ENCODE assay signal across 8 cellular contexts in the genomic region with DNA sequence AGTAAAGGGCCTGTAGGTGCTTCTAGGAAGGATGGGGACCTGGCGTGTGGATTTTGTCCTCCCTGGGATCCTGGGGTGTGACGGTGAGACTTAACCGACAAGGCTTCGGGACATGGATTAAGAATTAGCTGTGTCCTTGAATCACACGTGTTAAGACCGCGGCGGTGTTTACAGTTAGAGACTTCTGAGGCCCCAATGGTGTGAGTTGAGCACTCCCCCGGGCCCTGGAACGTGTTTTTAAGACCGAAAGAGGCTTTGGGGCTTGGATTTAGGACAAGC. TPM values are rescaled to one million over a fixed set of nuclear protein-coding genes. Genes with fewer than 3 reads are reported as not detected.
DNase-seq lines count a peak whose midpoint lies in the region; ATAC-seq and TF ChIP-seq lines count a peak whose summit lies in the region.

No MANE protein-coding gene starts in this region.

- H3K4me3 ChIP-seq in heart left ventricle: peak overlapping the region; percentile 54 to 97 (median 86)
- peak overlapping the region; percentile 35 for H3K4me3 ChIP-seq in lung
- peak overlapping the region; percentile 78 for H3K4me3 ChIP-seq in upper lobe of right lung

- H3K4me1 ChIP-seq in heart left ventricle (peaks cover 0 to 51% (median 13%) of the 10 kb centered on the region in 12 donors), lung (ENCODE audit: control insufficient read depth in 2 of 2, insufficient read depth in 2 of 2, low read length in 2 of 2) (peaks cover 4 to 9% of the 10 kb centered on the region in 2 donors), upper lobe of right lung (peaks cover 27% of the 10 kb centered on the region)

- peaks cover 15% of the 10 kb centered on the region for H3K36me3 Mint-ChIP-seq in brain

- H3K27ac ChIP-seq in heart left ventricle (peak overlapping the region; percentile 78 to 98 (median 95)), lung (ENCODE audit: low read depth in 1 of 2, low read length in 1 of 2) (peak overlapping the region; percentile 83 to 93), upper lobe of right lung (peak overlapping the region; percentile 91)

- no peak for TF ChIP-seq POLR2A in heart left ventricle (IDR thresholded peaks at IDR 0.05)

- H3K27me3 Mint-ChIP-seq in brain: peaks cover 10% of the 10 kb centered on the region

- H3K27me3 ChIP-seq in heart left ventricle: no peaks in the 10 kb centered on the region
- no peaks in the 10 kb centered on the region for H3K27me3 ChIP-seq in lung (ENCODE audit: control insufficient read depth, insufficient read depth)
- H3K27me3 ChIP-seq in upper lobe of right lung: no peaks in the 10 kb centered on the region

- H3K4me1 Mint-ChIP-seq in brain: peaks cover 56% of the 10 kb centered on the region

- H3K9me3 ChIP-seq in heart left ventricle: no peaks in the 10 kb centered on the region
- no peaks in the 10 kb centered on the region for H3K9me3 ChIP-seq in lung (ENCODE audit: control insufficient read depth in 2 of 2, insufficient read depth in 1 of 2, low read length in 1 of 2)
- no peaks in the 10 kb centered on the region for H3K9me3 ChIP-seq in upper lobe of right lung

- H3K36me3 ChIP-seq in heart left ventricle: peaks cover 0 to 11% (median 0%) of the 10 kb centered on the region in 9 donors
- no peaks in the 10 kb centered on the region for H3K36me3 ChIP-seq in lung (ENCODE audit: control insufficient read depth in 2 of 2, insufficient read depth in 2 of 2, low read length in 2 of 2)
- H3K36me3 ChIP-seq in upper lobe of right lung: no peaks in the 10 kb centered on the region

- no peak for DNase-seq in heart left ventricle
- DNase-seq in Right ventricle myocardium inferior (ENCODE audit: missing footprints): no peak
- no peak for DNase-seq in lung (ENCODE audit: low spot score)
- no peak for DNase-seq in upper lobe of right lung
- DNase-seq in KG1 (lab: John Stamatoyannopoulos, UW): no peak
- no peak for DNase-seq in AG08395 (ENCODE audit: low spot score)

- H3K27ac Mint-ChIP-seq in brain: peak overlapping the region; percentile 84 to 98 (median 96)

- no peak for ATAC-seq in heart left ventricle
- ATAC-seq in Right ventricle myocardium inferior: no peak
- no peak for ATAC-seq in lung (ENCODE audit: insufficient read depth, low FRiP score)
- ATAC-seq in upper lobe of right lung: no peak
- ATAC-seq in GM18909 (IDR thresholded peaks at IDR 0.05; ENCODE audit: poor library complexity, unreplicated experiment): no peak

- peaks cover 0 to 4% (median 0%) of the 10 kb centered on the region in 5 experiments for H3K9me3 Mint-ChIP-seq in brain

- intact Hi-C loops in heart left ventricle (cut with DNase I) (loop anchor here in 7 of 10 donors (1.0 to 10.0 kb wide), 7 partner anchors 43 to 124 kb away; a partner anchor contains a TSS), Right ventricle myocardium inferior (cut with DNase I) (loop anchor here (5.0 kb wide), 3 partner anchors 43 to 122 kb away; a partner anchor contains a TSS), upper lobe of right lung (cut with DNase I) (no loop called here)

- peak overlapping the region; percentile 94 to 97 (median 97) for H3K4me3 Mint-ChIP-seq in brain

- WGBS in heart left ventricle, 4 donors: 2 to 7% (median 4%) methylated on average over 5 to 11 of the region's 11 CpGs
- WGBS in lung, 2 donors: 9 to 21% methylated on average over 11 of the region's 11 CpGs

- TF ChIP-seq CTCF in heart left ventricle (IDR thresholded peaks at IDR 0.05) (no peak), brain (conservative IDR thresholded peaks at IDR 0.05) (no peak), lung (IDR thresholded peaks at IDR 0.05; ENCODE audit: control extremely low read depth, extremely low read depth) (no peak), upper lobe of right lung (IDR thresholded peaks at IDR 0.05) (no peak)

RNA-seq across cellular contexts. Expression of a gene that starts 1.3 kb away (rescaled TPM):
- total RNA-seq in heart left ventricle (10 to 100 TPM; 32.6 to 70.3 (median 52.7) TPM), Right ventricle myocardium inferior (66.2 TPM), lung (10 to 100 TPM; 25.4 to 26.9 TPM), upper lobe of right lung (27.8 TPM)
- polyA plus RNA-seq in heart left ventricle (10 to 100 TPM; 22.1 to 47.6 TPM), brain (ENCODE audit: insufficient read depth, low read depth, low replicate concordance) (20.4 TPM), lung (10 to 100 TPM; 12.2 to 15.8 TPM)

RNA-seq across cellular contexts. Expression of a gene that starts 8.3 kb away (rescaled TPM):
- total RNA-seq in heart left ventricle (1 to 10 TPM in 1 of 9 donors, under 1 TPM in 3, not detected in 5; 0.32 to 1.1 (median 0.57) TPM), Right ventricle myocardium inferior (not detected), lung (not detected), upper lobe of right lung (not detected)
- polyA plus RNA-seq in heart left ventricle (under 1 TPM in 1 of 2 donors, not detected in 1; 0.69 TPM), brain (ENCODE audit: insufficient read depth, low read depth, low replicate concordance) (not detected), lung (not detected)

RNA-seq across cellular contexts. Expression of a gene that starts 20.6 kb away (rescaled TPM):
- total RNA-seq in heart left ventricle: under 1 TPM in 1 of 9 donors, not detected in 8; 0.52 TPM
- under 1 TPM in 1 of 2 donors, not detected in 1; 0.04 TPM for polyA plus RNA-seq in heart left ventricle
- not detected for total RNA-seq in Right ventricle myocardium inferior
- polyA plus RNA-seq in brain (ENCODE audit: insufficient read depth, low read depth, low replicate concordance): 1.3 TPM
- total RNA-seq in lung: under 1 TPM; 0.12 to 0.57 TPM
- under 1 TPM; 0.06 to 0.08 TPM for polyA plus RNA-seq in lung
- total RNA-seq in upper lobe of right lung: not detected

RNA-seq across cellular contexts. Expression of a gene that starts 42.4 kb away (rescaled TPM):
- total RNA-seq in heart left ventricle: 10 to 100 TPM; 15.5 to 57.1 (median 27.0) TPM
- polyA plus RNA-seq in heart left ventricle: 10 to 100 TPM; 28.8 to 45.9 TPM
- 20.8 TPM for total RNA-seq in Right ventricle myocardium inferior
- 95.7 TPM for polyA plus RNA-seq in brain (ENCODE audit: insufficient read depth, low read depth, low replicate concordance)
- total RNA-seq in lung: 100 to 1,000 TPM in 1 of 2 donors, 10 to 100 TPM in 1; 63.2 to 109 TPM
- 100 to 1,000 TPM; 107 to 122 TPM for polyA plus RNA-seq in lung
- 78.0 TPM for total RNA-seq in upper lobe of right lung

RNA-seq across cellular contexts. Expression of a gene that starts 49.2 kb away (rescaled TPM):
- total RNA-seq in heart left ventricle (10 to 100 TPM; 11.8 to 41.5 (median 18.5) TPM), Right ventricle myocardium inferior (19.9 TPM), lung (10 to 100 TPM; 28.5 to 66.9 TPM), upper lobe of right lung (36.3 TPM)
- polyA plus RNA-seq in heart left ventricle (10 to 100 TPM; 30.7 to 46.5 TPM), brain (ENCODE audit: insufficient read depth, low read depth, low replicate concordance) (64.9 TPM), lung (10 to 100 TPM; 59.6 to 62.1 TPM)

Comparison
In these comparisons a context has a peak if more than half of its experiments do, and no peak if none do; other contexts are left out.
1. H3K4me3 ChIP-seq: peak in every context shown above with its lines; median percentile 86 in heart left ventricle; 78 in upper lobe of right lung; 35 in lung.